ENCODE assay signal across 12 cellular contexts in the genomic region with DNA sequence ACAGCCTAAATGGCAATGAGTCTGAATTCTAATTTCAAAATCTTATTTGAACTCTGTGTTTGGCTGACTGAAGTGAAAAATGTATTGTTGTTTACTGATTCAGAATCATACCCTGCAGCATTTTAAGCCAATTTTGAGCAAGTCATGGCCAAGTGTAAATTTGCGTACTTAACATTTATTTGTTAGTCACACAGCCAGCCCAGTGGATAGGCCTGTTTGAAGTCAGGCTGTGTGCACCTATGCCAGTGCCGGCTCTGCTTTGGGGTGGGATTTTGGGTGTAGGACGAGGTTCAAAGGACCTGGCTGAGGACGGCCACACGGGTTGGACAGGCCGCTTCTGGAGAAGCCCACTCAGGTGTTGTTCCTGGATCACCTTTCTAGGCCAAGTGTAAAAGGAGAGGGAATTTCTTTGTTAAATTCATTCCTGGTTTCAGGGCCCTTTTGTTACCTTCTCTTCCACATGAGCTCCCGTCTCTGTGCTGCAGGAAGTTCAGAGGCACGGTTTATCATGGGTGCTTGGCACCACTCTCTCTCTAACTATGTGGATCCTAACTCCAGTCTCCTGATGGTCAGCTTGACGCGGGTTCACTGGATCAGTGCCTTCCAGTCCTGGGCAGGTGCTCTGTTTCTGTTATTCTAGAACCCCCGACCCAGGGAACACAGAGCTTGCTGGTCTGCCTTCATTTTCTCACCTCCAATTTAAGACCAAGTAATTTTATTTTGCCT.
DNase-seq lines count a peak whose midpoint lies in the region; ATAC-seq and TF ChIP-seq lines count a peak whose summit lies in the region.
"Had no signal": no experiment of that assay in that cellular context is flagged by ENCODE, and none has a peak within 500 bp of the region (broad histone marks: within the 10 kb centered on the region; RNA-seq: fewer than 3 reads in every experiment).

No MANE protein-coding gene starts in this region.

- no peaks in the 10 kb centered on the region for H3K27me3 Mint-ChIP-seq in endodermal cell (ENCODE audit: insufficient read depth)
- no peaks in the 10 kb centered on the region for H3K27me3 Mint-ChIP-seq in activated CD4-positive, alpha-beta T cell treated with anti-CD3 and anti-CD28 coated beads, Interleukin-2, amount 10 ng/mL, durations not matched to agents 24 days and 14 days

- TF ChIP-seq CTCF in RWPE1 (conservative IDR thresholded peaks at IDR 0.05; ENCODE audit: low read depth), result no peak
- no peak for TF ChIP-seq CTCF in endodermal cell (conservative IDR thresholded peaks at IDR 0.05)
- TF ChIP-seq CTCF in upper lobe of left lung (IDR thresholded peaks at IDR 0.05), result no peak

- H3K9me3 ChIP-seq in endodermal cell (ENCODE audit: control insufficient read depth, low read length) (no peaks in the 10 kb centered on the region), muscle layer of colon (ENCODE audit: low read length) (no peaks in the 10 kb centered on the region), upper lobe of left lung (no peaks in the 10 kb centered on the region)

- DNase-seq in RWPE1 (ENCODE audit: low spot score), result no peak
- DNase-seq in endodermal cell, result no peak
- DNase-seq in upper lobe of left lung, result no peak
- no peak for DNase-seq in NCI-H510A (lab: John Stamatoyannopoulos, UW)
- no peak for DNase-seq in activated CD4-positive, alpha-beta T cell treated with anti-CD3 and anti-CD28 coated beads, Interleukin-2, amount 10 ng/mL, durations not matched to agents 24 days and 14 days
- DNase-seq in DMS153 treated with DMSO at 0.1 percent for 48 hours (lab: John Stamatoyannopoulos, UW; ENCODE audit: unreplicated experiment), result no peak
- DNase-seq: activated CD4-positive, alpha-beta T cell treated with anti-CD3 and anti-CD28 coated beads, Interleukin-2, amount 50 U/mL, for 48 hours; DND-41; NCI-H1694; retina; SIG-M5 had no signal

- H3K36me3 Mint-ChIP-seq in endodermal cell (ENCODE audit: low read depth), result no peaks in the 10 kb centered on the region
- no peaks in the 10 kb centered on the region for H3K36me3 Mint-ChIP-seq in activated CD4-positive, alpha-beta T cell treated with anti-CD3 and anti-CD28 coated beads, Interleukin-2, amount 10 ng/mL, durations not matched to agents 24 days and 14 days (ENCODE audit: low read depth)

- H3K27ac ChIP-seq in RWPE1 (peak overlapping the region; percentile 72), endodermal cell (ENCODE audit: low read depth, low read length) (peak overlapping the region; percentile 34), muscle layer of colon (ENCODE audit: low read depth, low read length) (peak overlapping the region; percentile 74), upper lobe of left lung (peak overlapping the region; percentile 41 to 66 (median 64))

- intact Hi-C loops in activated CD4-positive, alpha-beta T cell treated with anti-CD3 and anti-CD28 coated beads, Interleukin-2, amount 10 ng/mL, durations not matched to agents 24 days and 14 days (cut with micrococcal nuclease), result no loop called here

- no peak for TF ChIP-seq EP300 in upper lobe of left lung (IDR thresholded peaks at IDR 0.05)

- H3K27ac Mint-ChIP-seq in endodermal cell, result peak overlapping the region; percentile 90
- H3K27ac Mint-ChIP-seq in activated CD4-positive, alpha-beta T cell treated with anti-CD3 and anti-CD28 coated beads, Interleukin-2, amount 10 ng/mL, durations not matched to agents 24 days and 14 days, result no peak overlapping the region

- ATAC-seq in upper lobe of left lung (ENCODE audit: low FRiP score in 2 of 2), result no peak

- no peak overlapping the region for H3K4me3 ChIP-seq in endodermal cell (ENCODE audit: low read length)
- peak overlapping the region in 1 of 2 donors; percentile 25 for H3K4me3 ChIP-seq in muscle layer of colon (ENCODE audit: low read depth in 1 of 2, low read length in 2 of 2)
- H3K4me3 ChIP-seq in upper lobe of left lung, result no peak overlapping the region

- no peak for TF ChIP-seq POLR2A in upper lobe of left lung (IDR thresholded peaks at IDR 0.05)

- H3K4me1 Mint-ChIP-seq in endodermal cell, result peaks cover 47% of the 10 kb centered on the region
- H3K4me1 Mint-ChIP-seq in activated CD4-positive, alpha-beta T cell treated with anti-CD3 and anti-CD28 coated beads, Interleukin-2, amount 10 ng/mL, durations not matched to agents 24 days and 14 days, result peaks cover 28% of the 10 kb centered on the region

- no peaks in the 10 kb centered on the region for H3K36me3 ChIP-seq in endodermal cell (ENCODE audit: control insufficient read depth, insufficient read depth, low read length)
- no peaks in the 10 kb centered on the region for H3K36me3 ChIP-seq in muscle layer of colon (ENCODE audit: insufficient read depth, low read length)
- no peaks in the 10 kb centered on the region for H3K36me3 ChIP-seq in upper lobe of left lung

- WGBS in endodermal cell (ENCODE audit: insufficient coverage in 1 of 2, insufficient read length in 1 of 2), 2 experiments, result 80 to 89% methylated on average over 9 to 11 of the region's 11 CpGs
- 89 to 93% methylated on average over 11 of the region's 11 CpGs for WGBS in upper lobe of left lung, 2 donors

- H3K4me3 Mint-ChIP-seq in endodermal cell, result no peak overlapping the region
- H3K4me3 Mint-ChIP-seq in activated CD4-positive, alpha-beta T cell treated with anti-CD3 and anti-CD28 coated beads, Interleukin-2, amount 10 ng/mL, durations not matched to agents 24 days and 14 days, result no peak overlapping the region

- CTCF ChIA-PET in RWPE1 (lab: Yijun Ruan, JAX), result interaction anchor here (0.6 to 0.7 kb wide), 3 partner anchors 52 to 140 kb away, joined by 3 to 4 read pairs (median 3); no protein-coding TSS in a partner anchor

- H3K9me3 Mint-ChIP-seq in endodermal cell, result no peaks in the 10 kb centered on the region
- no peaks in the 10 kb centered on the region for H3K9me3 Mint-ChIP-seq in activated CD4-positive, alpha-beta T cell treated with anti-CD3 and anti-CD28 coated beads, Interleukin-2, amount 10 ng/mL, durations not matched to agents 24 days and 14 days

- POLR2A ChIA-PET in RWPE1 (lab: Yijun Ruan, JAX; ENCODE audit: low non-redundant PET), result no interaction called here

- H3K9ac ChIP-seq in endodermal cell (ENCODE audit: extremely low read depth, low read length, poor library complexity, severe bottlenecking) (peak overlapping the region; percentile 21), muscle layer of colon (ENCODE audit: low read length) (peak overlapping the region; percentile 10)

- H3K4me1 ChIP-seq in endodermal cell (ENCODE audit: control insufficient read depth, insufficient read depth, low read length) (peaks cover 2% of the 10 kb centered on the region), muscle layer of colon (ENCODE audit: insufficient read depth, low read length) (peaks cover 51% of the 10 kb centered on the region), upper lobe of left lung (peaks cover 23 to 63% (median 45%) of the 10 kb centered on the region in 4 donors)

- no peaks in the 10 kb centered on the region for H3K27me3 ChIP-seq in endodermal cell (ENCODE audit: control insufficient read depth, insufficient read depth, low read length, poor library complexity, severe bottlenecking)
- H3K27me3 ChIP-seq in muscle layer of colon (ENCODE audit: control insufficient read depth in 1 of 2, insufficient read depth in 2 of 2, low read length in 2 of 2), result no peaks in the 10 kb centered on the region
- H3K27me3 ChIP-seq in upper lobe of left lung, result no peaks in the 10 kb centered on the region
